Comparison of ENCODE assay signal across 8 cellular contexts in genomic region chr18:45664824-45665763, GRCh38. TPM values are rescaled to one million over a fixed set of nuclear protein-coding genes. Genes with fewer than 3 reads are reported as not detected.
DNase-seq lines count a peak whose midpoint lies in the region; ATAC-seq and TF ChIP-seq lines count a peak whose summit lies in the region.

No MANE protein-coding gene starts in this region.

- POLR2A ChIA-PET in BJ (lab: Charles Lee) = interaction anchor here (0.6 kb wide), 1 partner anchor 286 kb away, joined by 9 read pairs; no protein-coding TSS in a partner anchor

- no peaks in the 10 kb centered on the region for H3K9me3 Mint-ChIP-seq in activated T-helper 17 cell treated with anti-CD3 and anti-CD28 coated beads, Interleukin-2, amount 50 U/mL, for 72 hours

- H3K9me3 ChIP-seq in Peyer's patch (no peaks in the 10 kb centered on the region), neutrophil (no peaks in the 10 kb centered on the region), transverse colon (no peaks in the 10 kb centered on the region)

- H3K4me3 ChIP-seq in BJ (ENCODE audit: low read depth, low read length) (no peak overlapping the region), Peyer's patch (no peak overlapping the region), fibroblast of pulmonary artery (replicated peaks; ENCODE audit: low read depth, low read length) (no peak overlapping the region), neutrophil (ENCODE audit: low read depth in 1 of 2, low read length in 1 of 2) (no peak overlapping the region), transverse colon (no peak overlapping the region)

- no peaks in the 10 kb centered on the region for H3K27me3 ChIP-seq in BJ (ENCODE audit: control insufficient read depth, insufficient read depth, low read length)
- H3K27me3 ChIP-seq in Peyer's patch = no peaks in the 10 kb centered on the region
- H3K27me3 ChIP-seq in neutrophil = no peaks in the 10 kb centered on the region
- H3K27me3 ChIP-seq in transverse colon = no peaks in the 10 kb centered on the region

- DNase-seq in BJ (ENCODE audit: low read depth) = no peak
- DNase-seq in HuH-7 (ENCODE audit: low spot score) = peak; percentile 25
- peak in 2 of 3 donors; percentile 72 to 86 for DNase-seq in Peyer's patch
- DNase-seq in fibroblast of pulmonary artery (ENCODE audit: low read depth) = peak; percentile 76
- peak; percentile 63 for DNase-seq in transverse colon

- peak overlapping the region; percentile 69 for H3K4me3 Mint-ChIP-seq in activated T-helper 17 cell treated with anti-CD3 and anti-CD28 coated beads, Interleukin-2, amount 50 U/mL, for 72 hours

- no peak for TF ChIP-seq EP300 in transverse colon (IDR thresholded peaks at IDR 0.05; ENCODE audit: low read depth)

- H3K27ac ChIP-seq in Peyer's patch = peak overlapping the region in 2 of 4 donors; percentile 34 to 62
- no peak overlapping the region for H3K27ac ChIP-seq in neutrophil
- H3K27ac ChIP-seq in transverse colon = no peak overlapping the region

- intact Hi-C loops in transverse colon (cut with DNase I; ENCODE audit: low total_unique reads) = no loop called here

- H3K4me1 Mint-ChIP-seq in activated T-helper 17 cell treated with anti-CD3 and anti-CD28 coated beads, Interleukin-2, amount 50 U/mL, for 72 hours = peaks cover 32% of the 10 kb centered on the region

- TF ChIP-seq CTCF in BJ (IDR thresholded peaks at IDR 0.05; ENCODE audit: insufficient read depth, low read depth, low read length) (peak; percentile 94), Peyer's patch (IDR thresholded peaks at IDR 0.05) (peak; percentile 89 to 95 (median 92)), fibroblast of pulmonary artery (IDR thresholded peaks at IDR 0.05; ENCODE audit: low read length, missing control alignments) (peak; percentile 96), neutrophil (IDR thresholded peaks at IDR 0.05) (peak; percentile 82), transverse colon (IDR thresholded peaks at IDR 0.05) (peak; percentile 78 to 93 (median 92))

- peak; percentile 46 for ATAC-seq in GM19025 (IDR thresholded peaks at IDR 0.05; ENCODE audit: low read depth, unreplicated experiment)
- ATAC-seq in activated T-helper 17 cell treated with anti-CD3 and anti-CD28 coated beads, Interleukin-2, amount 50 U/mL, for 72 hours (replicated peaks) = peak; percentile 60

- 34 to 50% methylated on average over 2 to 6 of the region's 6 CpGs for WGBS in transverse colon (ENCODE audit: low coverage in 1 of 2), 2 donors

- no peaks in the 10 kb centered on the region for H3K36me3 Mint-ChIP-seq in activated T-helper 17 cell treated with anti-CD3 and anti-CD28 coated beads, Interleukin-2, amount 50 U/mL, for 72 hours (ENCODE audit: low read depth)

- CTCF ChIA-PET in BJ (lab: Yijun Ruan, JAX) = interaction anchor here (0.6 to 10.0 kb wide), 43 partner anchors 9 to 410 kb away, joined by 3 to 91 read pairs (median 4); partner anchors contain the start of genes PSTPIP2 and SLC14A2

- H3K4me1 ChIP-seq in Peyer's patch (peaks cover 0 to 12% (median 4%) of the 10 kb centered on the region in 4 donors), neutrophil (ENCODE audit: control insufficient read depth in 1 of 2, insufficient read depth in 1 of 2, low read depth in 1 of 2, low read length in 1 of 2) (peaks cover 28% of the 10 kb centered on the region in 2 experiments), transverse colon (peaks cover 0 to 4% (median 0%) of the 10 kb centered on the region in 4 donors)

- no peaks in the 10 kb centered on the region for H3K27me3 Mint-ChIP-seq in activated T-helper 17 cell treated with anti-CD3 and anti-CD28 coated beads, Interleukin-2, amount 50 U/mL, for 72 hours

- in situ Hi-C loops in transverse colon (cut with MboI; ENCODE audit: low pct_ligation_motif_present in 1 of 4, low pct_unique_long_range_greater_than_20kb in 1 of 4, low sequenced_read_pairs in 3 of 4) = loop anchor here in 1 of 4 donors (25.0 kb wide), 1 partner anchor 222 kb away; no protein-coding TSS in a partner anchor

- TF ChIP-seq POLR2A in Peyer's patch (IDR thresholded peaks at IDR 0.05) = no peak
- no peak for TF ChIP-seq POLR2A in transverse colon (IDR thresholded peaks at IDR 0.05)

- H3K36me3 ChIP-seq in BJ (ENCODE audit: control insufficient read depth, insufficient read depth, low read length) = no peaks in the 10 kb centered on the region
- no peaks in the 10 kb centered on the region for H3K36me3 ChIP-seq in Peyer's patch
- no peaks in the 10 kb centered on the region for H3K36me3 ChIP-seq in neutrophil
- no peaks in the 10 kb centered on the region for H3K36me3 ChIP-seq in transverse colon

- H3K27ac Mint-ChIP-seq in activated T-helper 17 cell treated with anti-CD3 and anti-CD28 coated beads, Interleukin-2, amount 50 U/mL, for 72 hours = peak overlapping the region; percentile 83

RNA-seq across cellular contexts. Expression of gene SLC14A2, which starts 49.8 kb away (rescaled TPM):
- 0.02 and 0.07 TPM in 2 replicates for polyA plus RNA-seq in BJ (2011; rRNA removed)
- polyA minus RNA-seq in BJ (2011; rRNA and poly(A)+ RNA removed) = 0.09 TPM in 1 of 2 replicates, not detected in the other
- total RNA-seq in Peyer's patch (1 to 10 TPM in 1 of 4 donors, under 1 TPM in 2, not detected in 1; 0.18 to 1.9 (median 0.54) TPM), transverse colon (not detected)
- under 1 TPM; 0.09 to 0.11 TPM for total RNA-seq in activated T-helper 17 cell treated with anti-CD3 and anti-CD28 coated beads, Interleukin-2, amount 50 U/mL, for 72 hours

RNA-seq across cellular contexts. Expression of gene SLC14A1, which starts 58.9 kb away (rescaled TPM):
- 0.63 and 0.77 TPM in 2 replicates for polyA plus RNA-seq in BJ (2011; rRNA removed)
- 0.26 and 0.85 TPM in 2 replicates for polyA minus RNA-seq in BJ (2011; rRNA and poly(A)+ RNA removed)
- total RNA-seq in Peyer's patch (1 to 10 TPM in 3 of 4 donors, under 1 TPM in 1; 0.35 to 9.7 (median 1.6) TPM), transverse colon (1 to 10 TPM in 1 of 4 donors, under 1 TPM in 2, not detected in 1; 0.75 to 2.9 (median 0.95) TPM)
- 1 to 10 TPM in 1 of 2 donors, under 1 TPM in 1; 0.17 to 1.1 TPM for total RNA-seq in activated T-helper 17 cell treated with anti-CD3 and anti-CD28 coated beads, Interleukin-2, amount 50 U/mL, for 72 hours
